8 cellular contexts compared by ENCODE assay signal in genomic region chr6:20877008-20877937, GRCh38.
DNase-seq lines count a peak whose midpoint lies in the region; ATAC-seq and TF ChIP-seq lines count a peak whose summit lies in the region.

No MANE protein-coding gene starts in this region.

- CTCF ChIA-PET in PC-3 (lab: Charles Lee): interaction anchor here (1.0 to 2.6 kb wide), 4 partner anchors 128 to 711 kb away, joined by 3 to 7 read pairs (median 4); no protein-coding TSS in a partner anchor

- peak overlapping the region; percentile 67 for H3K4me2 ChIP-seq in PC-3 (ENCODE audit: low read length)

- peak; percentile 98 for ATAC-seq in GM18517 (IDR thresholded peaks at IDR 0.05; ENCODE audit: unreplicated experiment)
- peak; percentile 99 for ATAC-seq in HG02885 (IDR thresholded peaks at IDR 0.05; ENCODE audit: poor library complexity, unreplicated experiment)
- ATAC-seq in PC-3: peak; percentile 96

- H3K9me3 ChIP-seq in PC-3 (ENCODE audit: low read length): no peaks in the 10 kb centered on the region
- no peaks in the 10 kb centered on the region for H3K9me3 ChIP-seq in sigmoid colon
- H3K9me3 ChIP-seq in esophagus muscularis mucosa: no peaks in the 10 kb centered on the region

- no peak for TF ChIP-seq POLR2A in sigmoid colon (IDR thresholded peaks at IDR 0.05)
- no peak for TF ChIP-seq POLR2A in esophagus muscularis mucosa (IDR thresholded peaks at IDR 0.05; ENCODE audit: low read depth)

- POLR2A ChIA-PET in PC-3 (lab: Charles Lee; ENCODE audit: unreplicated experiment): interaction anchor here (0.5 to 1.0 kb wide), 5 partner anchors 63 to 1681 kb away, joined by 3 to 5 read pairs (median 3); no protein-coding TSS in a partner anchor

- H3K36me3 ChIP-seq in PC-3 (ENCODE audit: low read depth, low read length) (no peaks in the 10 kb centered on the region), sigmoid colon (no peaks in the 10 kb centered on the region), esophagus muscularis mucosa (no peaks in the 10 kb centered on the region)

- no peaks in the 10 kb centered on the region for H3K9me2 ChIP-seq in PC-3 (replicated peaks; ENCODE audit: low read length)

- H3K4me3 ChIP-seq in PC-3 (ENCODE audit: low read length): peak overlapping the region; percentile 8; the same call in 1 of the 2 replicates
- no peak overlapping the region for H3K4me3 ChIP-seq in epithelial cell of esophagus (ENCODE audit: low read length)
- no peak overlapping the region for H3K4me3 ChIP-seq in sigmoid colon
- no peak overlapping the region for H3K4me3 ChIP-seq in esophagus muscularis mucosa

- H2AFZ ChIP-seq in PC-3 (ENCODE audit: low read length): no peak overlapping the region

- BruUV-seq in PC-3 (replicated peaks; lab: Mats Ljungman, UMichigan): TSS peak; percentile 97

- H3K27me3 ChIP-seq in PC-3 (ENCODE audit: low read length): no peaks in the 10 kb centered on the region
- H3K27me3 ChIP-seq in sigmoid colon: no peaks in the 10 kb centered on the region
- H3K27me3 ChIP-seq in esophagus muscularis mucosa: no peaks in the 10 kb centered on the region

- peaks cover 45% of the 10 kb centered on the region for H3K4me1 ChIP-seq in PC-3 (ENCODE audit: insufficient read depth, low read length)
- H3K4me1 ChIP-seq in sigmoid colon: no peaks in the 10 kb centered on the region
- peaks cover 0 to 15% (median 1%) of the 10 kb centered on the region in 4 donors for H3K4me1 ChIP-seq in esophagus muscularis mucosa

- in situ Hi-C loops in ACHN (cut with HindIII; ENCODE audit: low pct_ligation_motif_present, low pct_unique_long_range_greater_than_20kb, low sequenced_read_pairs): no loop called here

- H3K9ac ChIP-seq in PC-3 (ENCODE audit: low read length): peak overlapping the region; percentile 47

- H4K20me1 ChIP-seq in PC-3 (ENCODE audit: low read length): no peaks in the 10 kb centered on the region

- DNase-seq in ACHN (peak; percentile 94), PC-3 (peak; percentile 98), epithelial cell of esophagus (ENCODE audit: low read depth) (peak; percentile 95), sigmoid colon (peak; percentile 69), NCI-H146 (lab: John Stamatoyannopoulos, UW) (no peak), esophagus muscularis mucosa (ENCODE audit: extremely low spot score) (no peak)

- H3K79me2 ChIP-seq in PC-3 (ENCODE audit: low read length): no peaks in the 10 kb centered on the region

- WGBS in sigmoid colon, 2 donors: 67 to 70% methylated on average over 6 of the region's 6 CpGs
- WGBS in esophagus muscularis mucosa: 75% methylated on average over 6 of the region's 6 CpGs

- TF ChIP-seq EP300 in sigmoid colon (IDR thresholded peaks at IDR 0.05) (no peak), esophagus muscularis mucosa (IDR thresholded peaks at IDR 0.05) (no peak)

- intact Hi-C loops in PC-3 (cut with micrococcal nuclease) (loop anchor here (1.0 to 5.0 kb wide), 7 partner anchors 45 to 450 kb away; no protein-coding TSS in a partner anchor), sigmoid colon (cut with DNase I) (no loop called here), esophagus muscularis mucosa (cut with DNase I) (no loop called here)

- TF ChIP-seq CTCF in PC-3 (conservative IDR thresholded peaks at IDR 0.05; ENCODE audit: low read depth, low read length) (no peak), epithelial cell of esophagus (IDR thresholded peaks at IDR 0.05; ENCODE audit: insufficient read depth, low read depth, low read length, missing control alignments) (no peak), sigmoid colon (IDR thresholded peaks at IDR 0.05) (no peak), esophagus muscularis mucosa (IDR thresholded peaks at IDR 0.05) (no peak)

- H3F3A ChIP-seq in PC-3 (ENCODE audit: low read length, unreplicated experiment): no peaks in the 10 kb centered on the region

- H3K27ac ChIP-seq in PC-3 (ENCODE audit: low read length): peak overlapping the region; percentile 88
- no peak overlapping the region for H3K27ac ChIP-seq in sigmoid colon
- no peak overlapping the region for H3K27ac ChIP-seq in esophagus muscularis mucosa (replicated peaks in 1 of 4)

Comparison
In these comparisons a context has a peak if more than half of its experiments do, and no peak if none do; other contexts are left out.
1. DNase-seq: peak in ACHN (single experiment), PC-3 (single experiment), epithelial cell of esophagus (single experiment) and sigmoid colon (single experiment); none in NCI-H146 (single experiment) and esophagus muscularis mucosa (single experiment).
2. Peak in every context shown above with its lines, with median percentiles within 50 percentile points of each other: ATAC-seq.